ENCODE assay signal across 8 cellular contexts in the genomic region with DNA sequence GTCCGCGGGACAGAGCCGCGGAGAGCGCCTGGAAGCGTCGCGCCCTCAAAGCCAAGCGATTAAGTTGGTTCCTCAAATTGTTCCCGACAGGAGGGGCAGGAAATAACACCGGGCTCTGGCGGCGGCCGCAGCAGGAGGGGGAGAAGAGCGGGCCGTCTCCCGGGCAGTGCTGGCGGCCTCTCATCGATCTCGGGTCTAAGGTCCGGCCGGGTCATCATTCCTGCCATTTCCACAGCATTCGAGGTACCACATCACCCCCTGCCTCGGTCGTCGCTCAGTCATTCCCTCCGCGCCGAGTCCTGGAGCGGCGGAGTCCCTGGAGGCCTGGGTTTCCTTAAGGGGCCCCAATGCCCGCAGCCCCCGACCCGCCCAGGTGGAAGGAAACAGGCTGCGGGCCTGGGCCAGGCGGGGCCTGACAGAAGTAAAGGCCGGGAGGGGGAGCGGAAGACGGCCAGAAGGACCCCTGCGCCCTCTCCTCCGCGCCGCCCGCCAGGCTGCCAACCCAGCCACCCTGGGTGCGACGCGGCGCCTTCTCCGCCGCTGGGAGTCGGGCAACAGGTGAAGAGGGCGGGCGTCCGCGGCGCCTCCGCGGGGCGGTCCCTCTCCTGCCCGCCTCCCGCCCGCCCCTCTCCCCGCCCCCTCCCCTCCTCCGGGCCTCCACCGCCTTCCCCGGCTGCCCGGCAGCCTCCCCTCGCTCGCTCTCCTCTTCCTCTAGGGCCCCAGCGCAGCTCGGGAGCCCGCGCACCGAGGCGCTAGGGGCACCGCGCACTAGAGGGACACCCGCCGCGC. TPM values are rescaled to one million over a fixed set of nuclear protein-coding genes. Genes with fewer than 3 reads are reported as not detected.
DNase-seq lines count a peak whose midpoint lies in the region; ATAC-seq and TF ChIP-seq lines count a peak whose summit lies in the region.

A gene with protein sequence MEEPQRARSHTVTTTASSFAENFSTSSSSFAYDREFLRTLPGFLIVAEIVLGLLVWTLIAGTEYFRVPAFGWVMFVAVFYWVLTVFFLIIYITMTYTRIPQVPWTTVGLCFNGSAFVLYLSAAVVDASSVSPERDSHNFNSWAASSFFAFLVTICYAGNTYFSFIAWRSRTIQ (plus strand): TSS at position 654 of the 789 bp plus-strand sequence. CDS start 293 bp downstream, outside the sequence.

- H3K27ac ChIP-seq in ascending aorta (no peak within 1 kb of the TSS), spleen (peak within 1 kb of the TSS in 3 of 8 donors; percentile 53 to 55 (median 53))

- WGBS in spleen, 5 donors = 1 to 5% (median 1%) methylated on average over 30 to 80 of the region's 80 CpGs

- H3K4me3 Mint-ChIP-seq in T-cell = peak within 1 kb of the TSS; percentile 84 to 91 (median 87)

- POLR2A ChIA-PET in AG04449 (lab: Yijun Ruan, JAX) = no interaction called here
- POLR2A ChIA-PET in T-cell (lab: Charles Lee) = no interaction called here

- CTCF ChIA-PET in AG04449 (lab: Yijun Ruan, JAX) = interaction anchor here (1.3 kb wide), 1 partner anchor 62 kb away, joined by 7 read pairs; no protein-coding TSS in a partner anchor
- CTCF ChIA-PET in T-cell (lab: Charles Lee) = no interaction called here

- peaks cover 0 to 4% of the 10 kb centered on the region in 2 donors for H3K4me1 ChIP-seq in ascending aorta
- peaks cover 5% of the 10 kb centered on the region for H3K4me1 ChIP-seq in iPS-15b (ENCODE audit: control insufficient read depth, insufficient read depth, low read length)
- peaks cover 10 to 31% (median 18%) of the 10 kb centered on the region in 6 donors for H3K4me1 ChIP-seq in spleen

- H3K36me3 ChIP-seq in ascending aorta (no peaks in the 10 kb centered on the region), iPS-15b (ENCODE audit: control insufficient read depth, insufficient read depth, low read length) (no peaks in the 10 kb centered on the region), spleen (no peaks in the 10 kb centered on the region)

- TF ChIP-seq POLR2A in spleen (IDR thresholded peaks at IDR 0.05) = no peak

- H3K27me3 Mint-ChIP-seq in T-cell = no peaks in the 10 kb centered on the region

- ATAC-seq in T-cell (replicated peaks in 1 of 4) (peak; percentile 85 to 88 (median 86)), GM19452 (IDR thresholded peaks at IDR 0.05; ENCODE audit: unreplicated experiment) (no peak)

- peak within 1 kb of the TSS; percentile 62 for H3K9ac ChIP-seq in iPS-15b (ENCODE audit: low read depth, low read length)

- peaks cover 0 to 6% (median 0%) of the 10 kb centered on the region in 3 donors for H3K9me3 Mint-ChIP-seq in T-cell

- H3K27ac Mint-ChIP-seq in T-cell = peak within 1 kb of the TSS; percentile 56 to 66

- TF ChIP-seq CTCF in AG04449 (IDR thresholded peaks at IDR 0.05; ENCODE audit: insufficient read depth, low read length, missing control alignments) (no peak), LNCaP clone FGC (IDR thresholded peaks at IDR 0.05; ENCODE audit: control insufficient read depth, extremely low read depth, insufficient read depth) (no peak), ascending aorta (IDR thresholded peaks at IDR 0.05) (no peak), spleen (IDR thresholded peaks at IDR 0.05 in 8 of 11, conservative IDR thresholded peaks at IDR 0.05 in 3 of 11) (no peak)

- H3K9me3 ChIP-seq in ascending aorta = peaks cover 0 to 8% of the 10 kb centered on the region in 2 donors
- H3K9me3 ChIP-seq in iPS-15b (ENCODE audit: control insufficient read depth, insufficient read depth, low read length) = no peaks in the 10 kb centered on the region
- peaks cover 0 to 8% (median 1%) of the 10 kb centered on the region in 8 donors for H3K9me3 ChIP-seq in spleen

- peaks cover 4% of the 10 kb centered on the region for H3K36me3 Mint-ChIP-seq in T-cell

- intact Hi-C loops in ascending aorta (cut with DNase I) (no loop called here), spleen (cut with DNase I; ENCODE audit: low total_unique reads) (no loop called here)

- peaks cover 31 to 57% (median 46%) of the 10 kb centered on the region in 3 donors for H3K4me1 Mint-ChIP-seq in T-cell

- H3K27me3 ChIP-seq in ascending aorta (no peaks in the 10 kb centered on the region), iPS-15b (ENCODE audit: control insufficient read depth, insufficient read depth, low read length) (peaks cover 31% of the 10 kb centered on the region), spleen (replicated peaks in 1 of 7) (peaks cover 0 to 57% (median 25%) of the 10 kb centered on the region in 7 donors)

- DNase-seq in AG04449 (ENCODE audit: low read depth, low spot score) = no peak
- DNase-seq in GM19238 (ENCODE audit: insufficient read length, low spot score) = peak; percentile 42
- DNase-seq in LNCaP clone FGC (ENCODE audit: low read depth) = no peak
- peak in 33 of 34 experiments; percentile 29 to 72 (median 52) for DNase-seq in T-cell
- peak in 1 of 2 donors; percentile 63 for DNase-seq in ascending aorta (ENCODE audit: low spot score in 2 of 2)
- peak; percentile 85 for DNase-seq in spleen

- H3K4me3 ChIP-seq in AG04449 (ENCODE audit: low read depth, low read length) = peak within 1 kb of the TSS; percentile 60
- peak within 1 kb of the TSS; percentile 47 for H3K4me3 ChIP-seq in LNCaP clone FGC (ENCODE audit: low read depth, low read length)
- H3K4me3 ChIP-seq in ascending aorta = peak within 1 kb of the TSS; percentile 77 to 78
- H3K4me3 ChIP-seq in iPS-15b (ENCODE audit: low read depth, low read length) = peak within 1 kb of the TSS; percentile 76
- H3K4me3 ChIP-seq in spleen = peak within 1 kb of the TSS; percentile 61 to 87 (median 63)

RNA-seq across cellular contexts. Expression of the gene that starts here (rescaled TPM):
- 10 to 100 TPM in 3 of 5 donors, 1 to 10 TPM in 2; 5.2 to 12.2 (median 10.3) TPM for total RNA-seq in T-cell
- 6.6 TPM for total RNA-seq in ascending aorta
- 1 to 10 TPM; 1.0 to 3.5 (median 2.2) TPM for total RNA-seq in spleen
- 1 to 10 TPM in 2 of 3 donors, under 1 TPM in 1; 0.61 to 1.5 (median 1.4) TPM for polyA plus RNA-seq in spleen

Comparison
In these comparisons a context has a peak if more than half of its experiments do, and no peak if none do; other contexts are left out.
1. DNase-seq: peak in GM19238 (single experiment), T-cell (33 of 34) and spleen (single experiment); none in AG04449 (single experiment) and LNCaP clone FGC (single experiment).
2. Peak in every context shown above with its lines, with median percentiles within 50 percentile points of each other: H3K4me3 ChIP-seq.